In the genomic region with DNA sequence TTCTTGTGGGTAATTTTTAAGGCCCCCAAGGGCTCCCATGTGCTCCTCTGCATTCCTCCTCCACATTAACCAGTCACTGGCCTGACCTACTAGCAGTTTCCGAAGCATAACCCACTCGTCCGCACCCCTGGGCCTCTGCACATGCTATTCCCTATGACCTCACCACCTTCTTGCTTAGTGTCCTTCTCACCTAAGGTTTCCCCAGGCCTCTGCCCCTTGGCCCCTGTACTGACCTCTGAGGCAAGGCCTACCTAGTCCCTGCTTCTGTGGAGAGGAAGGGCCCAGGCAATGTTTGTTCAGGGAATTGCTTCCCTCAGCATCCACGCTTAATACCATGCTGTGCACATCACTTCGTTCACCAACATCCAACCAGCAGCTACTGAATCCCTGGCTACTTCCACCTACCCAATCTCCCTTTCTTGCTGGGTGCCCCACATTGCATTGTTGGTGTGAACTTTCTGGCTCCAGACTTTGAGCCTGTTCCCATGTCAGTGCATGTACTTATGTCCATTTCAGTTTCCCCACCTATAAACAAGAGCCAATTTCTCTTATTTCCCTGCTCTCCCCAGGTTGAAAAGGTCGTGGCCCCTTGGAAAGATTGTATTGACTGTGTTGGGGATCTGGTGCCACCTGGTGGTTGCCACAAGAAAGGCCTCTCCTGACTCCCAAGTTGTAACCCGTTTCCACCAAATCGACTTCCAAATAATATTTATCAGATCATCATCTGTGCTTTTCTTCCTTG, we compare ENCODE assay signal across 8 cellular contexts. TPM values are rescaled to one million over a fixed set of nuclear protein-coding genes. Genes with fewer than 3 reads are reported as not detected.
A peak's percentile ranks its signal among the peaks of the same experiment; 100 is the strongest.
DNase-seq lines count a peak whose midpoint lies in the region; ATAC-seq and TF ChIP-seq lines count a peak whose summit lies in the region.

No MANE protein-coding gene starts in this region.

- peak; percentile 87 to 94 for TF ChIP-seq RAD21 in liver (IDR thresholded peaks at IDR 0.05)

- TF ChIP-seq POLR2A in breast epithelium (IDR thresholded peaks at IDR 0.05) (no peak), upper lobe of left lung (IDR thresholded peaks at IDR 0.05) (no peak)

- H3K9ac ChIP-seq in liver (ENCODE audit: low read depth in 1 of 2, low read length in 2 of 2), result no peak overlapping the region

- H3K27me3 ChIP-seq in breast epithelium (no peaks in the 10 kb centered on the region), liver (ENCODE audit: control insufficient read depth in 4 of 4, insufficient read depth in 4 of 4, low read length in 3 of 4) (no peaks in the 10 kb centered on the region), upper lobe of left lung (no peaks in the 10 kb centered on the region)

- H3K27ac ChIP-seq in breast epithelium (no peak overlapping the region), liver (ENCODE audit: low read depth in 1 of 2, low read length in 2 of 2) (no peak overlapping the region), upper lobe of left lung (no peak overlapping the region)

- no peak for TF ChIP-seq EP300 in upper lobe of left lung (IDR thresholded peaks at IDR 0.05)

- DNase-seq in DMS79 (lab: John Stamatoyannopoulos, UW), result peak; percentile 19
- peak; percentile 44 for DNase-seq in HK-2 (ENCODE audit: unreplicated experiment)
- peak; percentile 56 for DNase-seq in RKO (ENCODE audit: low spot score)
- no peak for DNase-seq in breast epithelium (ENCODE audit: low spot score in 2 of 2)
- peak in 1 of 2 donors; percentile 46 for DNase-seq in upper lobe of left lung

- intact Hi-C loops in breast epithelium (cut with DNase I; ENCODE audit: low total_unique reads), result no loop called here

- ATAC-seq in upper lobe of left lung (ENCODE audit: low FRiP score in 2 of 2) (peak; percentile 21 to 62), GM21360 (IDR thresholded peaks at IDR 0.05; ENCODE audit: unreplicated experiment) (no peak), GM21528 (IDR thresholded peaks at IDR 0.05; ENCODE audit: low FRiP score, unreplicated experiment) (no peak)

- H3K4me3 ChIP-seq in breast epithelium (no peak overlapping the region), liver (ENCODE audit: low read depth in 1 of 3, low read length in 3 of 3) (no peak overlapping the region), upper lobe of left lung (no peak overlapping the region)

- 52% methylated on average over 8 of the region's 8 CpGs for WGBS in liver
- 45 to 59% methylated on average over 8 of the region's 8 CpGs for WGBS in upper lobe of left lung, 2 donors

- peak; percentile 32 to 59 (median 57) for TF ChIP-seq CTCF in breast epithelium (IDR thresholded peaks at IDR 0.05)
- peak; percentile 79 for TF ChIP-seq CTCF in liver (IDR thresholded peaks at IDR 0.05; ENCODE audit: low read depth, low read length, missing input control)
- TF ChIP-seq CTCF in upper lobe of left lung (IDR thresholded peaks at IDR 0.05), result peak; percentile 55 to 83 (median 71)

- H3K9me3 ChIP-seq in breast epithelium, result no peaks in the 10 kb centered on the region
- H3K9me3 ChIP-seq in liver (ENCODE audit: control insufficient read depth in 4 of 4, low read length in 3 of 4), result no peaks in the 10 kb centered on the region
- H3K9me3 ChIP-seq in upper lobe of left lung, result no peaks in the 10 kb centered on the region

- H3K36me3 ChIP-seq in breast epithelium (no peaks in the 10 kb centered on the region), liver (ENCODE audit: control insufficient read depth in 4 of 4, insufficient read depth in 3 of 4, low read depth in 1 of 4, low read length in 3 of 4) (no peaks in the 10 kb centered on the region), upper lobe of left lung (no peaks in the 10 kb centered on the region)

- H3K4me1 ChIP-seq in breast epithelium, result no peaks in the 10 kb centered on the region
- H3K4me1 ChIP-seq in liver (ENCODE audit: control insufficient read depth in 4 of 4, insufficient read depth in 4 of 4, low read length in 3 of 4), result no peaks in the 10 kb centered on the region
- peaks cover 0 to 13% (median 4%) of the 10 kb centered on the region in 4 donors for H3K4me1 ChIP-seq in upper lobe of left lung

TF ChIP-seq in liver, 16 proteins besides CTCF, POLR2A, EP300 and RAD21:
- TF ChIP-seq RXRA (IDR thresholded peaks at IDR 0.05), result peak in 1 of 2 donors; percentile 38
- TF ChIP-seq HNF4G (IDR thresholded peaks at IDR 0.05), result no peak
- peak; percentile 69 for TF ChIP-seq NR2F2 (IDR thresholded peaks at IDR 0.05)

RNA-seq across cellular contexts. Expression of gene TMEM177, which starts 19.2 kb away (rescaled TPM):
- total RNA-seq in breast epithelium (10 to 100 TPM in 2 of 3 donors, 1 to 10 TPM in 1; 3.4 to 16.5 (median 13.1) TPM), liver (10 to 100 TPM; 13.0 to 22.6 TPM), upper lobe of left lung (1 to 10 TPM; 4.1 to 9.4 (median 6.0) TPM)
- polyA plus RNA-seq in liver, result 10 to 100 TPM; 22.7 to 26.0 TPM

Comparison
In these comparisons a context has a peak if more than half of its experiments do, and no peak if none do; other contexts are left out.
1. DNase-seq: peak in DMS79 (single experiment), HK-2 (single experiment) and RKO (single experiment); none in breast epithelium (0 of 2).
2. ATAC-seq: peak in upper lobe of left lung (2 of 2); none in GM21360 (single experiment) and GM21528 (single experiment).
3. Peak in every context shown above with its lines, with median percentiles within 50 percentile points of each other: CTCF ChIP-seq.